Comparison of ENCODE assay signal across 17 cellular contexts in genomic region chr6:154297711-154298110, GRCh38. TPM values are rescaled to one million over a fixed set of nuclear protein-coding genes. Genes with fewer than 3 reads are reported as not detected.
DNase-seq lines count a peak whose midpoint lies in the region; ATAC-seq, FAIRE-seq and TF ChIP-seq lines count a peak whose summit lies in the region.
"Had no signal": no experiment of that assay in that cellular context is flagged by ENCODE, and none has a peak within 500 bp of the region (broad histone marks: within the 10 kb centered on the region; RNA-seq: fewer than 3 reads in every experiment).

No MANE protein-coding gene starts in this region.

- no peak overlapping the region for H3K14ac ChIP-seq in H1 (ENCODE audit: insufficient read length)

- H3K4me1 ChIP-seq in HEK293 (ENCODE audit: control insufficient read depth, insufficient read depth, low read length), result no peaks in the 10 kb centered on the region
- no peaks in the 10 kb centered on the region for H3K4me1 ChIP-seq in H1 (replicated peaks in 1 of 4; ENCODE audit: control insufficient read depth in 3 of 4, insufficient read depth in 4 of 4, low read length in 3 of 4)
- H3K4me1 ChIP-seq in smooth muscle cell (ENCODE audit: low read depth), result peaks cover 12% of the 10 kb centered on the region
- H3K4me1 ChIP-seq: HAP-1 had no signal

- H3K9ac ChIP-seq in H1 (replicated peaks in 1 of 4; ENCODE audit: extremely low read depth in 1 of 4, low read depth in 3 of 4, low read length in 3 of 4) (no peak overlapping the region), smooth muscle cell (ENCODE audit: low read depth) (no peak overlapping the region)

- H3K27ac Mint-ChIP-seq in natural killer cell, result no peak overlapping the region

- no peaks in the 10 kb centered on the region for H3K36me3 Mint-ChIP-seq in natural killer cell

- no peak overlapping the region for H2BK5ac ChIP-seq in H1 (ENCODE audit: low read depth, low read length)

- H2AFZ ChIP-seq in H1 (ENCODE audit: low read length), result 0 out of 2 replicates have a peak overlapping the region, but pooled peaks have one; percentile 36
- H2AFZ ChIP-seq in smooth muscle cell (ENCODE audit: low read depth), result no peak overlapping the region

- DNase-seq in H1 (ENCODE audit: low read depth in 1 of 2, low spot score in 2 of 2) (no peak), kidney glomerular epithelial cell (lab: John Stamatoyannopoulos, UW) (peak; percentile 22), smooth muscle cell (lab: John Stamatoyannopoulos, UW; ENCODE audit: unreplicated experiment) (no peak), T-helper 2 cell (no peak), activated gamma-delta T cell (lab: John Stamatoyannopoulos, UW) (no peak), natural killer cell (no peak)
- DNase-seq: C1 segment of cervical spinal cord; NCI-H1105; NK-92 treated with Interleukin-12 subunit alpha and Interleukin-12 subunit beta, amount 100 ng/mL, for 24 hours; SJCRH30; spleen; stimulated activated naive CD4-positive, alpha-beta T cell treated with Interleukin-2 at 50 U/mL for 16 hours had no signal

- ATAC-seq in natural killer cell (no peak), HG03342 (IDR thresholded peaks at IDR 0.05; ENCODE audit: unreplicated experiment) (no peak)

- H3K79me2 ChIP-seq in H1 (ENCODE audit: control insufficient read depth in 1 of 2, insufficient read depth in 2 of 2, low read length in 2 of 2), result no peaks in the 10 kb centered on the region
- no peaks in the 10 kb centered on the region for H3K79me2 ChIP-seq in smooth muscle cell (ENCODE audit: low read depth)

- H3K27me3 Mint-ChIP-seq in natural killer cell (ENCODE audit: low read depth in 2 of 2), result no peaks in the 10 kb centered on the region
- H3K27me3 Mint-ChIP-seq: dendritic cell treated with granulocyte-macrophage colony-stimulating factor and Interleukin-4, amounts not matched to agents 40 ng/mL and 50 ng/mL, for 4 days had no signal

- H3F3A ChIP-seq in smooth muscle cell (ENCODE audit: low read depth), result peaks cover 7% of the 10 kb centered on the region

- H3K23ac ChIP-seq in H1 (ENCODE audit: insufficient read length), result no peak overlapping the region

- no peak overlapping the region for H3K18ac ChIP-seq in H1 (ENCODE audit: extremely low read depth, low read length)

- no peak overlapping the region for H2BK12ac ChIP-seq in H1 (ENCODE audit: low read depth, low read length)

- TF ChIP-seq POLR2A in H1 (IDR thresholded peaks at IDR 0.05; ENCODE audit: control extremely low read depth in 1 of 2, low read depth in 2 of 2, low read length in 2 of 2), result no peak

- no peak overlapping the region for H4K91ac ChIP-seq in H1 (replicated peaks; ENCODE audit: insufficient read length, low read length)

- no peak overlapping the region for H3K4me3 Mint-ChIP-seq in natural killer cell
- H3K4me3 Mint-ChIP-seq: dendritic cell treated with granulocyte-macrophage colony-stimulating factor and Interleukin-4, amounts not matched to agents 40 ng/mL and 50 ng/mL, for 4 days had no signal

- H3K9me3 ChIP-seq in HEK293 (ENCODE audit: control insufficient read depth, insufficient read depth, low read depth, low read length) (no peaks in the 10 kb centered on the region), H1 (ENCODE audit: insufficient read depth in 2 of 2, low read depth in 1 of 2, low read length in 1 of 2) (no peaks in the 10 kb centered on the region), smooth muscle cell (replicated peaks; ENCODE audit: low read depth) (no peaks in the 10 kb centered on the region)
- H3K9me3 ChIP-seq: HAP-1, SJCRH30, spleen had no signal

- H2BK15ac ChIP-seq in H1 (ENCODE audit: low read length), result no peak overlapping the region

- H3K79me1 ChIP-seq in H1 (ENCODE audit: low read depth, low read length), result no peaks in the 10 kb centered on the region

- H3K4me3 ChIP-seq in HEK293 (ENCODE audit: low read depth, low read length) (no peak overlapping the region), H1 (ENCODE audit: extremely low read depth in 1 of 4, insufficient read depth in 2 of 4, low read depth in 3 of 4, low read length in 4 of 4) (no peak overlapping the region), smooth muscle cell (no peak overlapping the region)
- H3K4me3 ChIP-seq: HAP-1, SJCRH30, spleen had no signal

- no peak overlapping the region for H3K4ac ChIP-seq in H1 (replicated peaks; ENCODE audit: insufficient read length, low read depth, low read length)

- no peaks in the 10 kb centered on the region for H3K9me3 Mint-ChIP-seq in natural killer cell
- H3K9me3 Mint-ChIP-seq: dendritic cell treated with granulocyte-macrophage colony-stimulating factor and Interleukin-4, amounts not matched to agents 40 ng/mL and 50 ng/mL, for 4 days had no signal

- H4K8ac ChIP-seq in H1 (ENCODE audit: extremely low read depth, insufficient read depth, low read length), result no peak overlapping the region

- WGBS in H1 (ENCODE audit: extremely low coverage in 1 of 2, insufficient coverage in 1 of 2, insufficient read length in 1 of 2, insufficient replicate concordance in 2 of 2, low coverage in 1 of 2, low lambda C conversion rate in 2 of 2, missing lambda C conversion rate in 1 of 2), 2 experiments, result 64% methylated on average over 3 of the region's 3 CpGs; no CpG with 5 or more reads in 1 of the 2 experiments
- WGBS in smooth muscle cell (ENCODE audit: low lambda C conversion rate), result 16% methylated on average over 3 of the region's 3 CpGs

- H3K56ac ChIP-seq in H1 (replicated peaks; ENCODE audit: insufficient read length, low read depth, low read length), result no peak overlapping the region

- H4K20me1 ChIP-seq in H1 (replicated peaks in 1 of 2; ENCODE audit: control insufficient read depth in 1 of 2, insufficient read depth in 2 of 2, low read length in 2 of 2), result no peaks in the 10 kb centered on the region
- no peaks in the 10 kb centered on the region for H4K20me1 ChIP-seq in smooth muscle cell (ENCODE audit: low read depth)

- H4K5ac ChIP-seq in H1 (ENCODE audit: insufficient read length, low read depth, low read length), result no peak overlapping the region

- no peak overlapping the region for H2BK20ac ChIP-seq in H1 (ENCODE audit: low read length)

- no peak for FAIRE-seq in H1 (lab: Jason Lieb, UNC)
- FAIRE-seq: TTC549 had no signal

- H3K23me2 ChIP-seq in H1 (ENCODE audit: low read depth, low read length), result no peaks in the 10 kb centered on the region

- intact Hi-C loops in natural killer cell (cut with micrococcal nuclease), result no loop called here

- CTCF ChIA-PET in HEK293 (lab: Yijun Ruan, JAX), result interaction anchor here (1.0 kb wide), 2 partner anchors 146 to 200 kb away, joined by 3 to 4 read pairs; no protein-coding TSS in a partner anchor
- CTCF ChIA-PET in H1 (lab: Charles Lee; ENCODE audit: partially characterized antibody), result interaction anchor here (1.0 to 1.1 kb wide), 2 partner anchors 84 to 203 kb away, joined by 3 to 4 read pairs; no protein-coding TSS in a partner anchor

- no peak for TF ChIP-seq EP300 in H1 (IDR thresholded peaks at IDR 0.05; ENCODE audit: borderline replicate concordance in 1 of 2, low read depth in 2 of 2, low read length in 2 of 2)

- H3K27me3 ChIP-seq in H1 (replicated peaks in 1 of 4; ENCODE audit: control insufficient read depth in 3 of 4, extremely low read depth in 1 of 4, insufficient read depth in 3 of 4, low read length in 3 of 4), result no peaks in the 10 kb centered on the region
- H3K27me3 ChIP-seq in smooth muscle cell (ENCODE audit: low read depth), result no peaks in the 10 kb centered on the region
- H3K27me3 ChIP-seq: SJCRH30, spleen had no signal

- no peak overlapping the region for H2AK5ac ChIP-seq in H1 (ENCODE audit: low read depth, low read length)

- H3K27ac ChIP-seq in HEK293 (ENCODE audit: extremely low read depth, low read depth, low read length) (no peak overlapping the region), H1 (ENCODE audit: low read depth, low read length) (no peak overlapping the region), smooth muscle cell (ENCODE audit: low read depth) (no peak overlapping the region)
- H3K27ac ChIP-seq: SJCRH30 had no signal

- H3K36me3 ChIP-seq in HEK293 (ENCODE audit: control insufficient read depth in 2 of 2, insufficient read depth in 1 of 2, low read length in 2 of 2) (no peaks in the 10 kb centered on the region), H1 (ENCODE audit: control insufficient read depth in 2 of 4, insufficient read depth in 4 of 4, low read length in 3 of 4) (no peaks in the 10 kb centered on the region), smooth muscle cell (ENCODE audit: low read depth) (no peaks in the 10 kb centered on the region)
- H3K36me3 ChIP-seq: HAP-1, SJCRH30, spleen had no signal

- TF ChIP-seq CTCF in HEK293 (tag by site-specific recombination; IDR thresholded peaks at IDR 0.05), result no peak
- TF ChIP-seq CTCF in H1 (IDR thresholded peaks at IDR 0.05; ENCODE audit: control extremely low read depth in 1 of 3, insufficient read depth in 1 of 3, low read depth in 1 of 3, low read length in 3 of 3), result no peak
- no peak for TF ChIP-seq CTCF in smooth muscle cell (IDR thresholded peaks at IDR 0.05; ENCODE audit: borderline replicate concordance, insufficient read depth, poor library complexity, severe bottlenecking)
- no peak for TF ChIP-seq CTCF in natural killer cell (IDR thresholded peaks at IDR 0.05)

- peaks cover 8 to 9% of the 10 kb centered on the region in 2 donors for H3K4me1 Mint-ChIP-seq in natural killer cell

- POLR2A ChIA-PET in HEK293 (lab: Yijun Ruan, JAX), result no interaction called here
- POLR2A ChIA-PET in H1 (lab: Charles Lee; ENCODE audit: partially characterized antibody), result interaction anchor here (0.6 kb wide), 1 partner anchor 50 kb away, joined by 3 read pairs; no protein-coding TSS in a partner anchor

- H2BK120ac ChIP-seq in H1 (replicated peaks; ENCODE audit: low read depth, low read length), result no peak overlapping the region

- no peak overlapping the region for H3K4me2 ChIP-seq in H1 (ENCODE audit: insufficient read depth in 1 of 2, low read depth in 2 of 2, low read length in 2 of 2)
- H3K4me2 ChIP-seq in smooth muscle cell, result peak overlapping the region; percentile 35

- TF ChIP-seq RAD21 in H1 (IDR thresholded peaks at IDR 0.05 in 1 of 2, conservative IDR thresholded peaks at IDR 0.05 in 1 of 2; ENCODE audit: low read depth in 2 of 2, low read length in 2 of 2), result no peak

TF ChIP-seq in H1, 55 proteins besides CTCF, POLR2A, EP300 and RAD21 (continues in another document):
- TF ChIP-seq RNF2 (IDR thresholded peaks at IDR 0.05; ENCODE audit: borderline replicate concordance, low read depth, low read length, missing control alignments, poor library complexity, severe bottlenecking) (no peak), CREB1 (IDR thresholded peaks at IDR 0.05) (no peak)

RNA-seq across cellular contexts. Expression of gene IPCEF1, which starts 58.9 kb away (rescaled TPM):
- total RNA-seq in H1 (2021; fragmentation: NEBNext Ultra II Directional; extraction: Animal tissue kit (Norgen Biotek cat#: 25700)), result 0.44 and 0.78 TPM in 2 replicates
- polyA plus RNA-seq in H1 (2011; rRNA removed) (0.05 and 0.41 TPM in 2 replicates), smooth muscle cell (not detected in 2 replicates)
- polyA plus RNA-seq in H1 (2011; cell fraction: cytosol; rRNA removed), result 0.25 TPM
- 0.66 TPM for polyA plus RNA-seq in H1 (2011; cell fraction: nucleus; rRNA removed)
- 0.50 to 0.74 TPM (median 0.65 TPM) in 4 replicates for polyA plus RNA-seq in H1 (2012, experiment 1 of 2)
- 0.03 TPM for polyA plus RNA-seq in H1 (2012, experiment 2 of 2)
- 0.59 TPM for polyA plus RNA-seq in H1 (2013, experiment 1 of 2)
- polyA plus RNA-seq in H1 (2013, experiment 2 of 2), result 0.35 TPM
- polyA minus RNA-seq in H1 (2011; rRNA and poly(A)+ RNA removed), result 2.6 and 5.5 TPM in 2 replicates
- polyA minus RNA-seq in H1 (2011; cell fraction: cytosol; rRNA and poly(A)+ RNA removed), result not detected
- polyA minus RNA-seq in H1 (2011; cell fraction: nucleus; rRNA and poly(A)+ RNA removed), result 2.3 TPM
- total RNA-seq in smooth muscle cell (0.04 TPM in 1 of 2 replicates, not detected in the other), natural killer cell (10 to 100 TPM; 31.4 to 53.2 (median 45.5) TPM)

Comparison
In these comparisons a context has a peak if more than half of its experiments do, and no peak if none do; other contexts are left out.
1. RNA of gene IPCEF1, which starts 58.9 kb away (total RNA-seq): 31.4 to 53.2 TPM in natural killer cell; 0.44 to 0.78 TPM in H1 and 0.04 TPM in smooth muscle cell; every median in the first group is over 10 times any median in the second.